ENCODE assay signal across 17 cellular contexts in the genomic region with DNA sequence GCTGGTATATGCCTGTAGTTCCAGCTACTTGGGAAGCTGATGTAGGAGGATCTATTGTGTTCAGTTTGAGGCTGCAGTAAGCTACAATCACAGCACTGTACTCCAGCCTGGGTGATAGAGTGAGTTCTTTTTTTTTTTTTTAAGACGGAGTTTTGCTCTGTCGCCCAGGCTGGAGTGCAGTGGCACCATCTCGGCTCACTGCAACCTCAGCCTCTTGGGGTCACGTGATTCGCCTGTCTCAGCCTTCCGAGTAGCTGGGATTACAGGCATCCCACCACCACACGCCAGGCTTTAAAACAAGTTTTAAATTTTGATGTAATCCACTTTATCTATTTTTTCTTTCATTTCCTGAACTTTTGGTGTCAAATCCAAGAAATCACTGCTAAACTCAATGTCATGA.
DNase-seq lines count a peak whose midpoint lies in the region; ATAC-seq, FAIRE-seq and TF ChIP-seq lines count a peak whose summit lies in the region.
"Had no signal": no experiment of that assay in that cellular context is flagged by ENCODE, and none has a peak within 500 bp of the region (broad histone marks: within the 10 kb centered on the region; RNA-seq: fewer than 3 reads in every experiment).

No MANE protein-coding gene starts in this region.

- H3K79me2 ChIP-seq in GM12878 (ENCODE audit: control insufficient read depth, insufficient read depth, low read length) (no peaks in the 10 kb centered on the region), hepatocyte (no peaks in the 10 kb centered on the region)

- no peaks in the 10 kb centered on the region; a peak in 1 of 4 replicates for H3K79me1 ChIP-seq in IMR-90 (ENCODE audit: low read depth in 1 of 2, low read length in 2 of 2)

- no peak overlapping the region for H2AK9ac ChIP-seq in IMR-90 (replicated peaks; ENCODE audit: low read depth, low read length, poor library complexity)

- no peaks in the 10 kb centered on the region for H3K36me3 Mint-ChIP-seq in neural crest cell (ENCODE audit: low read depth)

- no CpG with 5 or more reads among the region's 7 CpGs for WGBS in IMR-90 (ENCODE audit: extremely low coverage in 2 of 2, insufficient read length in 1 of 2), 2 experiments
- 14% methylated on average over 7 of the region's 7 CpGs for WGBS in GM12878 (ENCODE audit: insufficient coverage, insufficient replicate concordance, low lambda C conversion rate, missing lambda C conversion rate)
- 84% methylated on average over 7 of the region's 7 CpGs for WGBS in hepatocyte (ENCODE audit: low lambda C conversion rate, missing lambda C conversion rate)

- H3K9me1 ChIP-seq in IMR-90 (ENCODE audit: insufficient read depth, low read length) = no peaks in the 10 kb centered on the region

- CTCF ChIA-PET in IMR-90 (lab: Yijun Ruan, JAX) (interaction anchor here (0.6 kb wide), 2 partner anchors 21 to 47 kb away, joined by 3 to 5 read pairs; no protein-coding TSS in a partner anchor), GM12878 (lab: Yijun Ruan, JAX) (interaction anchor here (0.8 kb wide), 1 partner anchor 62 kb away, joined by 4 read pairs; no protein-coding TSS in a partner anchor)

- no peak overlapping the region for H2BK20ac ChIP-seq in IMR-90 (ENCODE audit: low read depth, low read length)

- in situ Hi-C loops in IMR-90 (cut with MboI; ENCODE audit: low sequenced_read_pairs) = no loop called here
- in situ Hi-C loops in GM12878 (cut with MboI) = no loop called here

- H3K27me3 Mint-ChIP-seq in neural crest cell (ENCODE audit: low read depth) = no peaks in the 10 kb centered on the region
- no peaks in the 10 kb centered on the region for H3K27me3 Mint-ChIP-seq in stimulated activated naive CD8-positive, alpha-beta T cell treated with anti-CD3 and anti-CD28 coated beads, Interleukin-15, amount 100 ng/mL, for 72 hours
- H3K27me3 Mint-ChIP-seq: activated naive CD4-positive, alpha-beta T cell treated with anti-CD3 and anti-CD28 coated beads, Interleukin-2, amount 10 ng/mL, durations not matched to agents 7 days and 5 days had no signal

- H2BK120ac ChIP-seq in IMR-90 (ENCODE audit: low read depth, low read length) = no peak overlapping the region

- no peak overlapping the region for H3K4me3 Mint-ChIP-seq in neural crest cell
- no peak overlapping the region for H3K4me3 Mint-ChIP-seq in stimulated activated naive CD8-positive, alpha-beta T cell treated with anti-CD3 and anti-CD28 coated beads, Interleukin-15, amount 100 ng/mL, for 72 hours
- H3K4me3 Mint-ChIP-seq: activated naive CD4-positive, alpha-beta T cell treated with anti-CD3 and anti-CD28 coated beads, Interleukin-2, amount 10 ng/mL, durations not matched to agents 7 days and 5 days; T-helper 1 cell treated with Interleukin-12 subunit alpha and Interleukin-12 subunit beta and Interleukin-4 antibody, amounts not matched to agents 30 μg/mL and 1 μg/mL, for 36 hours had no signal

- no peak overlapping the region for H4K8ac ChIP-seq in IMR-90 (ENCODE audit: low read depth in 2 of 2, low read length in 2 of 2)

- no peak for TF ChIP-seq RAD21 in IMR-90 (IDR thresholded peaks at IDR 0.05; ENCODE audit: low read length)
- no peak for TF ChIP-seq RAD21 in GM12878 (IDR thresholded peaks at IDR 0.05; ENCODE audit: insufficient read depth, low read depth, low read length)

- ATAC-seq in IMR-90 (ENCODE audit: low read depth) (no peak), GM12878 (peak; percentile 38), HG03175 (IDR thresholded peaks at IDR 0.05; ENCODE audit: unreplicated experiment) (no peak)
- no peak for ATAC-seq in stimulated activated naive CD8-positive, alpha-beta T cell treated with anti-CD3 and anti-CD28 coated beads, Interleukin-15, amount 100 ng/mL, for 72 hours

- H4K91ac ChIP-seq in IMR-90 (ENCODE audit: insufficient read depth, low read depth, low read length) = no peak overlapping the region

- no peak overlapping the region for H2AK5ac ChIP-seq in IMR-90 (ENCODE audit: low read depth, low read length)

- dilution Hi-C loops in IMR-90 (cut with HindIII; ENCODE audit: low sequenced_read_pairs, unreplicated experiment) = no loop called here

- POLR2A ChIA-PET in IMR-90 (lab: Charles Lee; ENCODE audit: unreplicated experiment) (interaction anchor here (0.7 kb wide), 1 partner anchor 145 kb away, joined by 7 read pairs; the partner anchor contains the start of gene MED1), GM12878 (lab: Charles Lee) (interaction anchor here (0.6 kb wide), 1 partner anchor 137 kb away, joined by 3 read pairs; no protein-coding TSS in a partner anchor)

- FAIRE-seq in GM12878 (lab: Jason Lieb, UNC) = no peak
- FAIRE-seq: kidney had no signal

- H3K18ac ChIP-seq in IMR-90 (ENCODE audit: low read depth, low read length) = no peak overlapping the region

- peaks cover 0 to 3% (median 0%) of the 10 kb centered on the region in 11 experiments; a peak in 2 of 22 replicates for H4K20me1 ChIP-seq in BLaER1 treated with 17β-estradiol and CSF1 and Interleukin-3, amounts not matched to agents 10 nM and 100 nM
- H4K20me1 ChIP-seq in IMR-90 (ENCODE audit: insufficient read depth, low read length) = no peaks in the 10 kb centered on the region
- H4K20me1 ChIP-seq in GM12878 (ENCODE audit: control insufficient read depth, insufficient read depth) = no peaks in the 10 kb centered on the region
- H4K20me1 ChIP-seq in hepatocyte (ENCODE audit: insufficient read depth, poor library complexity, severe bottlenecking) = no peaks in the 10 kb centered on the region

- H2AFZ ChIP-seq in IMR-90 (replicated peaks; ENCODE audit: low read length, poor library complexity) = no peak overlapping the region
- no peak overlapping the region; the same call in 1 of the 2 replicates for H2AFZ ChIP-seq in GM12878 (ENCODE audit: control insufficient read depth, low read depth, low read length)
- no peak overlapping the region for H2AFZ ChIP-seq in hepatocyte

- peaks cover 10 to 30% (median 16%) of the 10 kb centered on the region in 10 experiments; a peak in 19 of 20 replicates for H3K4me1 ChIP-seq in BLaER1 treated with 17β-estradiol and CSF1 and Interleukin-3, amounts not matched to agents 10 nM and 100 nM
- H3K4me1 ChIP-seq in IMR-90 (ENCODE audit: control insufficient read depth, insufficient read depth, low read length) (0 out of 2 replicates have a peak, but pooled peaks cover 2% of the 10 kb centered on the region), GM12878 (ENCODE audit: control insufficient read depth, insufficient read depth, low read length) (peaks cover 18% of the 10 kb centered on the region), hepatocyte (ENCODE audit: insufficient read depth) (no peaks in the 10 kb centered on the region)

- peaks cover 7% of the 10 kb centered on the region for H3K4me1 Mint-ChIP-seq in neural crest cell
- peaks cover 8% of the 10 kb centered on the region for H3K4me1 Mint-ChIP-seq in stimulated activated naive CD8-positive, alpha-beta T cell treated with anti-CD3 and anti-CD28 coated beads, Interleukin-15, amount 100 ng/mL, for 72 hours
- H3K4me1 Mint-ChIP-seq: activated naive CD4-positive, alpha-beta T cell treated with anti-CD3 and anti-CD28 coated beads, Interleukin-2, amount 10 ng/mL, durations not matched to agents 7 days and 5 days had no signal

- H3K36me3 ChIP-seq in BLaER1 treated with 17β-estradiol and CSF1 and Interleukin-3, amounts not matched to agents 10 nM and 100 nM = peaks cover 8 to 26% (median 16%) of the 10 kb centered on the region in 11 experiments; a peak in 15 of 22 replicates
- H3K36me3 ChIP-seq in IMR-90 (ENCODE audit: control insufficient read depth, insufficient read depth, low read length) (peaks cover 4% of the 10 kb centered on the region), GM12878 (ENCODE audit: control insufficient read depth in 2 of 2, insufficient read depth in 2 of 2, low read length in 1 of 2) (no peaks in the 10 kb centered on the region; a peak in 1 of 4 replicates), hepatocyte (replicated peaks; ENCODE audit: insufficient read depth, low read depth) (no peaks in the 10 kb centered on the region)

- SMC1A ChIA-PET in GM12878 (lab: Charles Lee; ENCODE audit: uncharacterized antibody, unreplicated experiment) = no interaction called here

- intact Hi-C loops in IMR-90 (cut with micrococcal nuclease) = no loop called here
- intact Hi-C loops in GM12878 (cut with micrococcal nuclease; ENCODE audit: unreplicated experiment) = no loop called here

- no peaks in the 10 kb centered on the region for H3K9me2 ChIP-seq in hepatocyte (replicated peaks; ENCODE audit: insufficient read depth)

- H2BK15ac ChIP-seq in IMR-90 (ENCODE audit: low read depth, low read length) = no peak overlapping the region

- RAD21 ChIA-PET in GM12878 (lab: Charles Lee; ENCODE audit: unreplicated experiment) = no interaction called here

- no peak overlapping the region for H3K23ac ChIP-seq in IMR-90 (ENCODE audit: low read depth, low read length)

- H3K4me3 ChIP-seq in BLaER1 treated with 17β-estradiol and CSF1 and Interleukin-3, amounts not matched to agents 10 nM and 100 nM = no peak overlapping the region
- H3K4me3 ChIP-seq in IMR-90 (ENCODE audit: insufficient read depth, low read depth, low read length) (no peak overlapping the region), GM12878 (peak overlapping the region; percentile 30; the same call in 1 of the 2 replicates), hepatocyte (no peak overlapping the region)

- H3K9me3 Mint-ChIP-seq in neural crest cell = no peaks in the 10 kb centered on the region
- no peaks in the 10 kb centered on the region for H3K9me3 Mint-ChIP-seq in stimulated activated naive CD8-positive, alpha-beta T cell treated with anti-CD3 and anti-CD28 coated beads, Interleukin-15, amount 100 ng/mL, for 72 hours
- H3K9me3 Mint-ChIP-seq: activated naive CD4-positive, alpha-beta T cell treated with anti-CD3 and anti-CD28 coated beads, Interleukin-2, amount 10 ng/mL, durations not matched to agents 7 days and 5 days; T-helper 1 cell treated with Interleukin-12 subunit alpha and Interleukin-12 subunit beta and Interleukin-4 antibody, amounts not matched to agents 30 μg/mL and 1 μg/mL, for 36 hours had no signal

- H3K9me3 ChIP-seq in BLaER1 treated with 17β-estradiol and CSF1 and Interleukin-3, amounts not matched to agents 10 nM and 100 nM (replicated peaks in 1 of 11) = no peaks in the 10 kb centered on the region
- no peaks in the 10 kb centered on the region for H3K9me3 ChIP-seq in IMR-90 (ENCODE audit: control insufficient read depth, insufficient read depth, low read length)
- no peaks in the 10 kb centered on the region for H3K9me3 ChIP-seq in GM12878 (replicated peaks; ENCODE audit: control insufficient read depth, insufficient read depth, low read length)
- H3K9me3 ChIP-seq in hepatocyte (ENCODE audit: low read depth) = no peaks in the 10 kb centered on the region

- no peak for TF ChIP-seq POLR2A in IMR-90 (IDR thresholded peaks at IDR 0.05; ENCODE audit: low read depth, low read length)
- no peak for TF ChIP-seq POLR2A in GM12878 (IDR thresholded peaks at IDR 0.05; ENCODE audit: low read depth, low read length)

- no peak for TF ChIP-seq EP300 in GM12878 (IDR thresholded peaks at IDR 0.05; ENCODE audit: borderline replicate concordance in 1 of 2, control insufficient read depth in 1 of 2, low read depth in 2 of 2, low read length in 2 of 2)

- H4K5ac ChIP-seq in IMR-90 (ENCODE audit: low read depth, low read length) = no peak overlapping the region

- no peak overlapping the region for H3K56ac ChIP-seq in IMR-90 (ENCODE audit: extremely low read depth, insufficient read depth, low read length)

- peak overlapping the region; percentile 35 for H3K27ac Mint-ChIP-seq in neural crest cell (ENCODE audit: unreplicated experiment)
- H3K27ac Mint-ChIP-seq in stimulated activated naive CD8-positive, alpha-beta T cell treated with anti-CD3 and anti-CD28 coated beads, Interleukin-15, amount 100 ng/mL, for 72 hours = no peak overlapping the region
- H3K27ac Mint-ChIP-seq: activated naive CD4-positive, alpha-beta T cell treated with anti-CD3 and anti-CD28 coated beads, Interleukin-2, amount 10 ng/mL, durations not matched to agents 7 days and 5 days; T-helper 1 cell treated with Interleukin-12 subunit alpha and Interleukin-12 subunit beta and Interleukin-4 antibody, amounts not matched to agents 30 μg/mL and 1 μg/mL, for 36 hours had no signal

- no peak overlapping the region for H3K4ac ChIP-seq in IMR-90 (ENCODE audit: low read depth, low read length)

- H3K14ac ChIP-seq in IMR-90 (replicated peaks; ENCODE audit: low read depth, low read length) = 0 out of 2 replicates have a peak overlapping the region, but pooled peaks have one; percentile 70

- H3K27ac ChIP-seq in BLaER1 treated with 17β-estradiol and CSF1 and Interleukin-3, amounts not matched to agents 10 nM and 100 nM = no peak overlapping the region
- H3K27ac ChIP-seq in IMR-90 (ENCODE audit: insufficient read depth, low read length) (no peak overlapping the region), GM12878 (ENCODE audit: control insufficient read depth, insufficient read depth) (peak overlapping the region; percentile 11), hepatocyte (no peak overlapping the region)

- DNase-seq in IMR-90 = no peak
- DNase-seq in GM12878 (ENCODE audit: low read depth, low spot score) = no peak
- DNase-seq in neural crest cell (ENCODE audit: low read depth, low spot score) = no peak
- no peak for DNase-seq in stimulated activated naive CD8-positive, alpha-beta T cell treated with anti-CD3 and anti-CD28 coated beads, Interleukin-15, amount 100 ng/mL, for 72 hours
- no peak for DNase-seq in SW480 (ENCODE audit: low spot score)
- DNase-seq in hepatocyte (ENCODE audit: low spot score) = no peak
- DNase-seq: activated CD4-positive, alpha-beta T cell treated with anti-CD3 and anti-CD28 coated beads, Interleukin-2, amount 50 U/mL, for 48 hours; activated naive CD4-positive, alpha-beta T cell treated with anti-CD3 and anti-CD28 coated beads, Interleukin-2, amount 10 ng/mL, durations not matched to agents 7 days and 5 days; activated T-cell treated with anti-CD3 and anti-CD28 coated beads, Interleukin-2, amount 50 U/mL, for 1 hour; hypothalamus; kidney; NCI-H1105 treated with DMSO at 0.1 percent for 48 hours; SHP77 treated with DMSO at 0.1 percent for 48 hours; substantia nigra had no signal

- no peak for TF ChIP-seq CTCF in IMR-90 (conservative IDR thresholded peaks at IDR 0.05; ENCODE audit: low read depth, low read length)
- TF ChIP-seq CTCF in GM12878 (IDR thresholded peaks at IDR 0.05 in 2 of 3, conservative IDR thresholded peaks at IDR 0.05 in 1 of 3; ENCODE audit: control insufficient read depth in 2 of 3, extremely low read depth in 1 of 3, insufficient read depth in 1 of 3, low read depth in 3 of 3, low read length in 3 of 3) = no peak
- no peak for TF ChIP-seq CTCF in neural crest cell (conservative IDR thresholded peaks at IDR 0.05)
- no peak for TF ChIP-seq CTCF in hepatocyte (IDR thresholded peaks at IDR 0.05; ENCODE audit: poor library complexity)

- H3K4me2 ChIP-seq in BLaER1 treated with 17β-estradiol and CSF1 and Interleukin-3, amounts not matched to agents 10 nM and 100 nM = peak overlapping the region in 7 of 11 experiments; percentile 19 to 61 (median 45); a peak in 9 of 22 replicates
- no peak overlapping the region for H3K4me2 ChIP-seq in IMR-90 (ENCODE audit: low read depth, low read length)
- peak overlapping the region; percentile 24 for H3K4me2 ChIP-seq in GM12878 (ENCODE audit: control insufficient read depth, insufficient read depth)
- H3K4me2 ChIP-seq in hepatocyte = no peak overlapping the region

- no peak overlapping the region for H3K9ac ChIP-seq in BLaER1 treated with 17β-estradiol and CSF1 and Interleukin-3, amounts not matched to agents 10 nM and 100 nM
- H3K9ac ChIP-seq in IMR-90 (ENCODE audit: low read depth, low read length) (no peak overlapping the region), GM12878 (ENCODE audit: control insufficient read depth, insufficient read depth, low read length) (peak overlapping the region; percentile 16; the same call in 1 of the 2 replicates)

- no peaks in the 10 kb centered on the region for H3K27me3 ChIP-seq in BLaER1 treated with 17β-estradiol and CSF1 and Interleukin-3, amounts not matched to agents 10 nM and 100 nM
- no peaks in the 10 kb centered on the region for H3K27me3 ChIP-seq in IMR-90 (ENCODE audit: control insufficient read depth, insufficient read depth, low read length)
- no peaks in the 10 kb centered on the region for H3K27me3 ChIP-seq in GM12878 (replicated peaks in 1 of 2; ENCODE audit: control insufficient read depth in 2 of 2, insufficient read depth in 2 of 2, low read length in 1 of 2)
- no peaks in the 10 kb centered on the region for H3K27me3 ChIP-seq in hepatocyte

- BruUV-seq in IMR-90 (replicated peaks; lab: Mats Ljungman, UMichigan) (no TSS peak), GM12878 (replicated peaks; lab: Mats Ljungman, UMichigan) (no TSS peak)

- H2BK5ac ChIP-seq in IMR-90 (ENCODE audit: low read depth, low read length, poor library complexity, severe bottlenecking) = no peak overlapping the region

Comparison
In these comparisons a context has a peak if more than half of its experiments do, and no peak if none do; other contexts are left out.
1. H3K4me2 ChIP-seq: peak in BLaER1 treated with 17β-estradiol and CSF1 and Interleukin-3, amounts not matched to agents 10 nM and 100 nM (7 of 11) and GM12878 (single experiment); none in IMR-90 (single experiment) and hepatocyte (single experiment).